Comparison of ENCODE assay signal across 8 cellular contexts in genomic region chr1:153776352-153776751, GRCh38. TPM values are rescaled to one million over a fixed set of nuclear protein-coding genes. Genes with fewer than 3 reads are reported as not detected.
A peak's percentile ranks its signal among the peaks of the same experiment; 100 is the strongest.
DNase-seq lines count a peak whose midpoint lies in the region; ATAC-seq, FAIRE-seq and TF ChIP-seq lines count a peak whose summit lies in the region.

No MANE protein-coding gene starts in this region.

- H3K4me3 Mint-ChIP-seq in activated naive CD8-positive, alpha-beta T cell treated with anti-CD3 and anti-CD28 coated beads for 36 hours = peak overlapping the region; percentile 82

- H3K36me3 ChIP-seq in iPS-20b (ENCODE audit: insufficient read depth, low read depth, low read length) (peaks cover 28% of the 10 kb centered on the region), stomach (peaks cover 10 to 43% (median 34%) of the 10 kb centered on the region in 4 donors)

- no peak for FAIRE-seq in HTR-8/SVneo (lab: Jason Lieb, UNC)

- peak overlapping the region; percentile 90; the same call in 1 of the 2 replicates for H3K9ac ChIP-seq in iPS-20b (ENCODE audit: low read depth, low read length)

- H3K27ac ChIP-seq in iPS-20b (ENCODE audit: low read length) = no peak overlapping the region
- H3K27ac ChIP-seq in stomach = peak overlapping the region in 4 of 5 donors; percentile 88 to 93 (median 90)

- peaks cover 4% of the 10 kb centered on the region for H3K36me3 Mint-ChIP-seq in activated naive CD8-positive, alpha-beta T cell treated with anti-CD3 and anti-CD28 coated beads for 36 hours

- H3K4me1 ChIP-seq in iPS-20b (ENCODE audit: insufficient read depth, low read length) (peaks cover 4% of the 10 kb centered on the region; the same call in 1 of the 2 replicates), stomach (peaks cover 47 to 94% (median 86%) of the 10 kb centered on the region in 4 donors)

- H3K27ac Mint-ChIP-seq in activated naive CD8-positive, alpha-beta T cell treated with anti-CD3 and anti-CD28 coated beads for 36 hours = no peak overlapping the region

- H3K9me3 ChIP-seq in iPS-20b (ENCODE audit: insufficient read depth, low read depth, low read length) (no peaks in the 10 kb centered on the region), stomach (no peaks in the 10 kb centered on the region)

- H3K9me3 Mint-ChIP-seq in activated naive CD8-positive, alpha-beta T cell treated with anti-CD3 and anti-CD28 coated beads for 36 hours = no peaks in the 10 kb centered on the region

- no peak for TF ChIP-seq EP300 in stomach (IDR thresholded peaks at IDR 0.05)

- intact Hi-C loops in stomach (cut with DNase I; ENCODE audit: low total_unique reads) = no loop called here

- TF ChIP-seq POLR2A in stomach (IDR thresholded peaks at IDR 0.05) = no peak

- DNase-seq in NCI-H2029 treated with DMSO at 0.1 percent for 48 hours (lab: John Stamatoyannopoulos, UW) (peak; percentile 16), NCI-H2029 (lab: John Stamatoyannopoulos, UW) (no peak), stomach (no peak), COR-L47 (lab: John Stamatoyannopoulos, UW) (no peak), HTR-8/SVneo (ENCODE audit: insufficient read length, low spot score) (no peak)
- no peak for DNase-seq in activated naive CD8-positive, alpha-beta T cell treated with anti-CD3 and anti-CD28 coated beads for 36 hours

- H3K27me3 ChIP-seq in iPS-20b (ENCODE audit: insufficient read depth, low read length) (no peaks in the 10 kb centered on the region), stomach (no peaks in the 10 kb centered on the region)

- WGBS in stomach, 5 donors = 54 to 89% (median 64%) methylated on average over 5 to 10 of the region's 10 CpGs

- H3K4me3 ChIP-seq in iPS-20b (ENCODE audit: low read length) (peak overlapping the region; percentile 91), stomach (peak overlapping the region; percentile 68 to 88 (median 75))

- no peak for ATAC-seq in HG03097 (IDR thresholded peaks at IDR 0.05; ENCODE audit: low FRiP score, unreplicated experiment)

- no peaks in the 10 kb centered on the region for H3K27me3 Mint-ChIP-seq in activated naive CD8-positive, alpha-beta T cell treated with anti-CD3 and anti-CD28 coated beads for 36 hours

- TF ChIP-seq CTCF in stomach (IDR thresholded peaks at IDR 0.05) = no peak

- H3K4me1 Mint-ChIP-seq in activated naive CD8-positive, alpha-beta T cell treated with anti-CD3 and anti-CD28 coated beads for 36 hours = peaks cover 22% of the 10 kb centered on the region

RNA-seq across cellular contexts. Expression of gene SLC27A3, which starts 1.1 kb away (rescaled TPM):
- 1 to 10 TPM; 6.4 to 6.9 TPM for total RNA-seq in activated naive CD8-positive, alpha-beta T cell treated with anti-CD3 and anti-CD28 coated beads for 36 hours
- 10 to 100 TPM; 14.9 to 89.9 (median 62.2) TPM for total RNA-seq in stomach
- polyA plus RNA-seq in stomach = 10 to 100 TPM; 17.4 to 86.8 (median 44.1) TPM

RNA-seq across cellular contexts. Expression of gene INTS3, which starts 48.5 kb away (rescaled TPM):
- total RNA-seq in activated naive CD8-positive, alpha-beta T cell treated with anti-CD3 and anti-CD28 coated beads for 36 hours = 10 to 100 TPM; 47.9 to 48.0 TPM
- 10 to 100 TPM; 28.1 to 48.2 (median 39.4) TPM for total RNA-seq in stomach
- polyA plus RNA-seq in stomach = 10 to 100 TPM; 11.0 to 39.2 (median 19.1) TPM
